In genomic region chr17:21738877-21739474, GRCh38 we compare ENCODE assay signal across 12 cellular contexts. TPM values are rescaled to one million over a fixed set of nuclear protein-coding genes. Genes with fewer than 3 reads are reported as not detected.
A peak's percentile ranks its signal among the peaks of the same experiment; 100 is the strongest.
DNase-seq lines count a peak whose midpoint lies in the region; ATAC-seq and TF ChIP-seq lines count a peak whose summit lies in the region.
"Not testable (repeated sequence)": the region's sequence is repeated elsewhere in the genome, so short reads cannot be mapped to it uniquely, and the experiment has no call there.
"Had no signal": no experiment of that assay in that cellular context is flagged by ENCODE, and none has a peak within 500 bp of the region (broad histone marks: within the 10 kb centered on the region; RNA-seq: fewer than 3 reads in every experiment).

No MANE protein-coding gene starts in this region.

- H3K9me3 Mint-ChIP-seq in activated B cell treated with CpG ODN at 0.5 μM for 24 hours; stimulated activated effector memory CD8-positive, alpha-beta T cell treated with anti-CD3 and anti-CD28 coated beads, Interleukin-12 subunit alpha, Interleukin-12 subunit beta, amount 100 ng/mL, for 72 hours: not testable (repeated sequence)

- peak; percentile 14 for DNase-seq in M059J (ENCODE audit: low read depth)
- not testable (repeated sequence) for DNase-seq in activated B cell treated with CpG ODN at 0.5 μM for 24 hours; stimulated activated effector memory CD8-positive, alpha-beta T cell treated with anti-CD3 and anti-CD28 coated beads, Interleukin-12 subunit alpha, Interleukin-12 subunit beta, amount 100 ng/mL, for 72 hours (ENCODE audit: low spot score in 2 of 2)

- not testable (repeated sequence) for H3K27ac Mint-ChIP-seq in activated B cell treated with CpG ODN at 0.5 μM for 24 hours; stimulated activated effector memory CD8-positive, alpha-beta T cell treated with anti-CD3 and anti-CD28 coated beads, Interleukin-12 subunit alpha, Interleukin-12 subunit beta, amount 100 ng/mL, for 72 hours

- peak; percentile 56 for ATAC-seq in GM18517 (IDR thresholded peaks at IDR 0.05; ENCODE audit: unreplicated experiment)
- peak; percentile 54 for ATAC-seq in GM19438 (IDR thresholded peaks at IDR 0.05; ENCODE audit: low read depth, unreplicated experiment)
- peak; percentile 47 for ATAC-seq in HG02642 (IDR thresholded peaks at IDR 0.05; ENCODE audit: poor library complexity, unreplicated experiment)
- peak; percentile 48 for ATAC-seq in HG03196 (IDR thresholded peaks at IDR 0.05; ENCODE audit: unreplicated experiment)
- peak; percentile 84 for ATAC-seq in activated B cell treated with CpG ODN at 0.5 μM for 24 hours (ENCODE audit: low read depth)
- ATAC-seq in stimulated activated effector memory CD8-positive, alpha-beta T cell treated with anti-CD3 and anti-CD28 coated beads, Interleukin-12 subunit alpha, Interleukin-12 subunit beta, amount 100 ng/mL, for 72 hours, result peak; percentile 45

- intact Hi-C loops in activated B cell treated with CpG ODN at 0.5 μM for 24 hours (cut with micrococcal nuclease), result not testable (repeated sequence)

- H3K36me3 Mint-ChIP-seq in activated B cell treated with CpG ODN at 0.5 μM for 24 hours (ENCODE audit: low read depth); stimulated activated effector memory CD8-positive, alpha-beta T cell treated with anti-CD3 and anti-CD28 coated beads, Interleukin-12 subunit alpha, Interleukin-12 subunit beta, amount 100 ng/mL, for 72 hours: not testable (repeated sequence)

- POLR2A ChIA-PET in activated B cell treated with CpG ODN at 0.5 μM for 24 hours (lab: Charles Lee), result not testable (repeated sequence)

- not testable (repeated sequence) for H3K4me3 Mint-ChIP-seq in activated B cell treated with CpG ODN at 0.5 μM for 24 hours; stimulated activated effector memory CD8-positive, alpha-beta T cell treated with anti-CD3 and anti-CD28 coated beads, Interleukin-12 subunit alpha, Interleukin-12 subunit beta, amount 100 ng/mL, for 72 hours

- not testable (repeated sequence) for H3K4me1 Mint-ChIP-seq in activated B cell treated with CpG ODN at 0.5 μM for 24 hours; stimulated activated effector memory CD8-positive, alpha-beta T cell treated with anti-CD3 and anti-CD28 coated beads, Interleukin-12 subunit alpha, Interleukin-12 subunit beta, amount 100 ng/mL, for 72 hours

- CTCF ChIA-PET in activated B cell treated with CpG ODN at 0.5 μM for 24 hours (lab: Charles Lee), result not testable (repeated sequence)

- H3K27me3 Mint-ChIP-seq in activated B cell treated with CpG ODN at 0.5 μM for 24 hours, result not testable (repeated sequence)

- not testable (repeated sequence) for TF ChIP-seq CTCF in activated B cell treated with CpG ODN at 0.5 μM for 24 hours (IDR thresholded peaks at IDR 0.05)

RNA-seq across cellular contexts. Expression of gene KCNJ18, which starts 46.7 kb away (rescaled TPM):
- not detected in 2 replicates for total RNA-seq in M059J (2014; rRNA removed; shearing (Covaris generic))
- not detected in 2 replicates for total RNA-seq in activated B cell treated with CpG ODN at 0.5 μM for 24 hours
- total RNA-seq: Calu3; CD4-positive, alpha-beta memory T cell; H7; SJSA1; T-helper 2 cell treated with Interferon-gamma antibody and Interleukin-4, amounts not matched to agents 100 ng/mL and 5 ng/mL, for 36 hours had no signal
